9 cellular contexts compared by ENCODE assay signal in genomic region chr3:125128861-125129501, GRCh38.
DNase-seq lines count a peak whose midpoint lies in the region; ATAC-seq and TF ChIP-seq lines count a peak whose summit lies in the region.
"Had no signal": no experiment of that assay in that cellular context is flagged by ENCODE, and none has a peak within 500 bp of the region (broad histone marks: within the 10 kb centered on the region; RNA-seq: fewer than 3 reads in every experiment).

No MANE protein-coding gene starts in this region.

- H3K36me3 ChIP-seq in left lung (no peaks in the 10 kb centered on the region), upper lobe of left lung (no peaks in the 10 kb centered on the region)

- intact Hi-C loops in left lung (cut with DNase I): no loop called here

- H3K4me1 Mint-ChIP-seq in activated CD8-positive, alpha-beta memory T cell treated with anti-CD3 and anti-CD28 coated beads, Interleukin-2, amount 10 ng/mL, durations not matched to agents 7 days and 5 days: peaks cover 41% of the 10 kb centered on the region

- peak; percentile 20 to 83 (median 41) for TF ChIP-seq EP300 in upper lobe of left lung (IDR thresholded peaks at IDR 0.05)

- no peaks in the 10 kb centered on the region for H3K9me3 ChIP-seq in left lung
- no peaks in the 10 kb centered on the region for H3K9me3 ChIP-seq in upper lobe of left lung

- H3K4me1 ChIP-seq in left lung: peaks cover 26 to 41% of the 10 kb centered on the region in 2 donors
- H3K4me1 ChIP-seq in upper lobe of left lung: peaks cover 15 to 23% (median 21%) of the 10 kb centered on the region in 4 donors

- no peak for TF ChIP-seq POLR2A in upper lobe of left lung (IDR thresholded peaks at IDR 0.05)

- CTCF ChIA-PET in activated CD8-positive, alpha-beta memory T cell treated with anti-CD3 and anti-CD28 coated beads, Interleukin-2, amount 10 ng/mL, durations not matched to agents 7 days and 5 days (lab: Charles Lee): interaction anchor here (1.2 to 1.7 kb wide), 3 partner anchors 9 to 134 kb away, joined by 4 to 6 read pairs (median 4); no protein-coding TSS in a partner anchor

- DNase-seq in activated CD8-positive, alpha-beta memory T cell treated with anti-CD3 and anti-CD28 coated beads, Interleukin-2, amount 10 ng/mL, durations not matched to agents 7 days and 5 days: peak; percentile 57
- DNase-seq in activated CD8-positive, alpha-beta memory T cell treated with anti-CD3 and anti-CD28 coated beads for 24 hours: no peak
- DNase-seq in amniotic stem cell (lab: John Stamatoyannopoulos, UW) (peak; percentile 45), left lung (no peak), upper lobe of left lung (peak in 1 of 2 donors; percentile 73), ureter (ENCODE audit: low spot score) (no peak)
- DNase-seq: CD4-positive, CD25-positive, alpha-beta regulatory T cell had no signal

- H3K27me3 ChIP-seq in left lung: no peaks in the 10 kb centered on the region
- H3K27me3 ChIP-seq in upper lobe of left lung: no peaks in the 10 kb centered on the region

- peaks cover 3% of the 10 kb centered on the region for H3K36me3 Mint-ChIP-seq in activated CD8-positive, alpha-beta memory T cell treated with anti-CD3 and anti-CD28 coated beads, Interleukin-2, amount 10 ng/mL, durations not matched to agents 7 days and 5 days
- H3K36me3 Mint-ChIP-seq: CD4-positive, CD25-positive, alpha-beta regulatory T cell had no signal

- no peak overlapping the region for H3K27ac Mint-ChIP-seq in activated CD8-positive, alpha-beta memory T cell treated with anti-CD3 and anti-CD28 coated beads, Interleukin-2, amount 10 ng/mL, durations not matched to agents 7 days and 5 days
- H3K27ac Mint-ChIP-seq: CD4-positive, CD25-positive, alpha-beta regulatory T cell had no signal

- no peak for ATAC-seq in activated CD8-positive, alpha-beta memory T cell treated with anti-CD3 and anti-CD28 coated beads, Interleukin-2, amount 10 ng/mL, durations not matched to agents 7 days and 5 days
- ATAC-seq in left lung (peak; percentile 75), upper lobe of left lung (ENCODE audit: low FRiP score in 2 of 2) (peak; percentile 78 to 83), HG02852 (IDR thresholded peaks at IDR 0.05; ENCODE audit: unreplicated experiment) (no peak), GM21447 (IDR thresholded peaks at IDR 0.05; ENCODE audit: unreplicated experiment) (no peak)

- TF ChIP-seq CTCF in left lung (IDR thresholded peaks at IDR 0.05): no peak
- no peak for TF ChIP-seq CTCF in upper lobe of left lung (IDR thresholded peaks at IDR 0.05)

- 33 to 43% methylated on average over 2 to 3 of the region's 3 CpGs for WGBS in upper lobe of left lung, 2 donors

- H3K27ac ChIP-seq in left lung (peak overlapping the region; percentile 64 to 73), upper lobe of left lung (peak overlapping the region; percentile 73 to 78 (median 74))

- H3K4me3 Mint-ChIP-seq in activated CD8-positive, alpha-beta memory T cell treated with anti-CD3 and anti-CD28 coated beads, Interleukin-2, amount 10 ng/mL, durations not matched to agents 7 days and 5 days: no peak overlapping the region
- H3K4me3 Mint-ChIP-seq: CD4-positive, CD25-positive, alpha-beta regulatory T cell had no signal

- H3K27me3 Mint-ChIP-seq in activated CD8-positive, alpha-beta memory T cell treated with anti-CD3 and anti-CD28 coated beads, Interleukin-2, amount 10 ng/mL, durations not matched to agents 7 days and 5 days: peaks cover 25% of the 10 kb centered on the region
- H3K27me3 Mint-ChIP-seq: CD4-positive, CD25-positive, alpha-beta regulatory T cell had no signal

- H3K9me3 Mint-ChIP-seq in activated CD8-positive, alpha-beta memory T cell treated with anti-CD3 and anti-CD28 coated beads, Interleukin-2, amount 10 ng/mL, durations not matched to agents 7 days and 5 days (ENCODE audit: low read depth): no peaks in the 10 kb centered on the region
- H3K9me3 Mint-ChIP-seq: CD4-positive, CD25-positive, alpha-beta regulatory T cell had no signal

- H3K4me3 ChIP-seq in left lung: no peak overlapping the region
- H3K4me3 ChIP-seq in upper lobe of left lung: no peak overlapping the region

Comparison
In these comparisons a context has a peak if more than half of its experiments do, and no peak if none do; other contexts are left out.
1. DNase-seq: peak in activated CD8-positive, alpha-beta memory T cell treated with anti-CD3 and anti-CD28 coated beads, Interleukin-2, amount 10 ng/mL, durations not matched to agents 7 days and 5 days (single experiment) and amniotic stem cell (single experiment); none in activated CD8-positive, alpha-beta memory T cell treated with anti-CD3 and anti-CD28 coated beads for 24 hours (single experiment), left lung (0 of 2) and ureter (single experiment).
2. ATAC-seq: peak in left lung (single experiment) and upper lobe of left lung (2 of 2); none in activated CD8-positive, alpha-beta memory T cell treated with anti-CD3 and anti-CD28 coated beads, Interleukin-2, amount 10 ng/mL, durations not matched to agents 7 days and 5 days (single experiment), HG02852 (single experiment) and GM21447 (single experiment).